ENCODE assay signal across 1 cellular context in the genomic region with DNA sequence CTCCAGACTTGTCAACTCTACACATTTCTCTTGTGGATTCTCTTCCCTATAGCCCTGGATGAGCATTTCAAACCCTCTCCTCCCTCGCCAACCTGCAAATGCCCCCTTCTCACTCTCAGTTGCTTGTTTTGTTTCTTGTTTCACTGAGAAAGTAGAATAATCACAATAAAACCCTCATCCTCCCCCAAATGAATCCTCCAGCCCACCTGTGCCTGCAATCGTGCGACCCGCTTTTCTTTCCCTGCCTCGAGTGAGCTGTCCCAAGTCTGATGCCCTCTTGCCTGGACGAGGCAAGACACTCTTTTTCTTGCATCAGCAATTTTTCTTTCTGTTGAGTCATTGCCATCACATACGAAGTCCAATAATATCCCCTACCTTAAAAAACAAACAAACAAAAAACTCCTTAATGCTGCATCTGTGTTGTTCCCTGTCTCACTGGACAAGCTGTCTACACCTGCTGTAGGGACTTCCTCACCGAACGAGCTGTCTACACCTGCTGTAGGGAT.
TF ChIP-seq lines count a peak whose summit lies in the region.

No MANE protein-coding gene starts in this region.

TF ChIP-seq in K562, 482 proteins besides CTCF, POLR2A, EP300 and RAD21:
- TF ChIP-seq SRSF9 (IDR thresholded peaks at IDR 0.05; ENCODE audit: borderline replicate concordance, low read depth, low read length), result no peak
- peak; percentile 98 for TF ChIP-seq ZNF316 (IDR thresholded peaks at IDR 0.05)
- TF ChIP-seq TRIM24 (IDR thresholded peaks at IDR 0.05), result peak; percentile 70 to 79; a peak in 3 of 4 replicates
- TF ChIP-seq CEBPG (CRISPR knock-in tag; IDR thresholded peaks at IDR 0.05), result peak; percentile 85
- peak; percentile 49 to 79; a peak in 3 of 4 replicates for TF ChIP-seq CEBPG (tag; conservative IDR thresholded peaks at IDR 0.05 in 1 of 2, IDR thresholded peaks at IDR 0.05 in 1 of 2)
- peak; percentile 92 for TF ChIP-seq MAFG (tag; conservative IDR thresholded peaks at IDR 0.05)
- TF ChIP-seq, protein P1, sequence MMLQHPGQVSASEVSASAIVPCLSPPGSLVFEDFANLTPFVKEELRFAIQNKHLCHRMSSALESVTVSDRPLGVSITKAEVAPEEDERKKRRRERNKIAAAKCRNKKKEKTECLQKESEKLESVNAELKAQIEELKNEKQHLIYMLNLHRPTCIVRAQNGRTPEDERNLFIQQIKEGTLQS (IDR thresholded peaks at IDR 0.05), result peak; percentile 62; the same call in 1 of the 2 replicates
- TF ChIP-seq, protein P1 (CRISPR knock-in tag; conservative IDR thresholded peaks at IDR 0.05), result no peak
- TF ChIP-seq NFE2 (IDR thresholded peaks at IDR 0.05; ENCODE audit: low read depth), result 0 out of 2 replicates have a peak, but pooled peaks have one; percentile 22
- 0 out of 2 replicates have a peak, but pooled peaks have one; percentile 38 for TF ChIP-seq EHMT2 (IDR thresholded peaks at IDR 0.05)
- no peak for TF ChIP-seq ZNF449 (CRISPR knock-in tag; IDR thresholded peaks at IDR 0.05)
- TF ChIP-seq YBX1 (IDR thresholded peaks at IDR 0.05), result no peak
- TF ChIP-seq MAFK (IDR thresholded peaks at IDR 0.05; ENCODE audit: low read length), result peak; percentile 67; the same call in 1 of the 2 replicates
- TF ChIP-seq C11orf30 (IDR thresholded peaks at IDR 0.05; ENCODE audit: low read depth), result peak; percentile 97
- TF ChIP-seq MAFF (IDR thresholded peaks at IDR 0.05; ENCODE audit: low read length), result peak; percentile 63
- peak; percentile 45; the same call in 1 of the 2 replicates for TF ChIP-seq L3MBTL2 (IDR thresholded peaks at IDR 0.05)
